ENCODE assay signal across 25 cellular contexts in the genomic region with DNA sequence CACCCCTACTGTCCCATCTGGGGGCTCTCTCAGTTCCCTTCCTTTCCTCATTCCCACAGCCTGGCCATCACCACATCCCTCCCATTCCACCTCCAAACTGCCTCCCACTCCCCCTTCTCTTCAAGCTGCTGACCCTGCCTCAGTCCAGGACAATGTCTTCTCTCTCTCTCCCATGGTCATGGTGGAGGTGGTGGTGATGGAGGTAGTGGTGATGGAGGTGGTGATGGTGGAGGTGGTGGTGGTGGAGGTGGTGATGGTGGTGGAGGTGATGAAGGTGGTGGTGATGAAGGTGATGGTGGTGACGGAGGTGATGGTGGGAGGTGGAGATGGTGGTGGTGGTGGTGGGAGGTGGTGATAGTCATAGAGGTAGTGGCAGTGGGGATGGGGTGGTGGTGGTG.
DNase-seq lines count a peak whose midpoint lies in the region; FAIRE-seq and TF ChIP-seq lines count a peak whose summit lies in the region.
"Had no signal": no experiment of that assay in that cellular context is flagged by ENCODE, and none has a peak within 500 bp of the region (broad histone marks: within the 10 kb centered on the region; RNA-seq: fewer than 3 reads in every experiment).

No MANE protein-coding gene starts in this region.

- H3K27me3 ChIP-seq in osteoblast (ENCODE audit: insufficient read depth, low read length) (no peaks in the 10 kb centered on the region), SJCRH30 (no peaks in the 10 kb centered on the region)
- H3K27me3 ChIP-seq: BE2C, BLaER1 had no signal

- no peak overlapping the region for H2AFZ ChIP-seq in osteoblast (ENCODE audit: low read length)

- POLR2A ChIA-PET in HEK293 (lab: Yijun Ruan, JAX): no interaction called here

- CTCF ChIA-PET in HEK293 (lab: Yijun Ruan, JAX): no interaction called here

- H3K4me3 ChIP-seq in HEK293 (ENCODE audit: low read depth, low read length): no peak overlapping the region
- no peak overlapping the region for H3K4me3 ChIP-seq in osteoblast (ENCODE audit: insufficient read depth, low read length)
- H3K4me3 ChIP-seq in SJCRH30: no peak overlapping the region
- H3K4me3 ChIP-seq: BLaER1, GM12878 had no signal

- no peaks in the 10 kb centered on the region for H3K4me1 ChIP-seq in HEK293 (ENCODE audit: control insufficient read depth, insufficient read depth, low read length)
- H3K4me1 ChIP-seq in osteoblast (ENCODE audit: insufficient read depth, low read length): no peaks in the 10 kb centered on the region
- H3K4me1 ChIP-seq in SJCRH30: no peaks in the 10 kb centered on the region
- H3K4me1 ChIP-seq: BE2C, BLaER1 had no signal

- H3K27ac ChIP-seq in HEK293 (ENCODE audit: extremely low read depth, low read depth, low read length) (no peak overlapping the region), osteoblast (ENCODE audit: low read depth, low read length) (no peak overlapping the region), SJCRH30 (no peak overlapping the region)
- H3K27ac ChIP-seq: BLaER1 had no signal

- H3K79me2 ChIP-seq in osteoblast (ENCODE audit: insufficient read depth, low read length): no peaks in the 10 kb centered on the region

- no peaks in the 10 kb centered on the region for H4K20me1 ChIP-seq in osteoblast (ENCODE audit: insufficient read depth, low read length)
- H4K20me1 ChIP-seq: BLaER1 had no signal

- TF ChIP-seq CTCF in HEK293 (tag by site-specific recombination; IDR thresholded peaks at IDR 0.05) (no peak), osteoblast (IDR thresholded peaks at IDR 0.05; ENCODE audit: extremely low read depth, low read depth, low read length) (no peak)

- peak; percentile 98 for FAIRE-seq in urothelium cell line (lab: Jason Lieb, UNC)
- FAIRE-seq: A204.1, GM12878, GM12892, GM18507 had no signal

- no peaks in the 10 kb centered on the region for H3K36me3 ChIP-seq in HEK293 (ENCODE audit: control insufficient read depth in 2 of 2, insufficient read depth in 1 of 2, low read length in 2 of 2)
- H3K36me3 ChIP-seq in osteoblast (ENCODE audit: insufficient read depth, low read length): no peaks in the 10 kb centered on the region
- H3K36me3 ChIP-seq in SJCRH30: no peaks in the 10 kb centered on the region
- H3K36me3 ChIP-seq: BE2C, BLaER1 had no signal

- H3K4me2 ChIP-seq in osteoblast (ENCODE audit: insufficient read depth, low read length): no peak overlapping the region
- H3K4me2 ChIP-seq: BLaER1 had no signal

- DNase-seq in osteoblast (ENCODE audit: insufficient read length, low spot score, missing footprints) (peak; percentile 65), urothelium cell line (ENCODE audit: low spot score) (no peak), SJCRH30 (no peak)
- DNase-seq in effector CD8-positive, alpha-beta T cell (lab: John Stamatoyannopoulos, UW): no peak
- DNase-seq: 8988T; ACHN; BE2C; C1 segment of cervical spinal cord; CD4-positive, alpha-beta memory T cell; CD4-positive, CD25-positive, alpha-beta regulatory T cell; CD8-positive, alpha-beta memory T cell; COR-L47; DMS 273 treated with DMSO at 0.1 percent for 48 hours; DMS153; DMS53; DMS79; DND-41; EL; GDM1 had no signal

- H3K9me3 ChIP-seq in HEK293 (ENCODE audit: control insufficient read depth, insufficient read depth, low read depth, low read length) (no peaks in the 10 kb centered on the region), osteoblast (ENCODE audit: low read depth, low read length) (no peaks in the 10 kb centered on the region), SJCRH30 (replicated peaks) (no peaks in the 10 kb centered on the region)
- H3K9me3 ChIP-seq: BE2C, BLaER1 had no signal

TF ChIP-seq in HEK293, 187 proteins besides CTCF, POLR2A, EP300 and RAD21 (continues in another document):
- TF ChIP-seq YY1 (tag by site-specific recombination; IDR thresholded peaks at IDR 0.05): no peak
- TF ChIP-seq, protein P1, sequence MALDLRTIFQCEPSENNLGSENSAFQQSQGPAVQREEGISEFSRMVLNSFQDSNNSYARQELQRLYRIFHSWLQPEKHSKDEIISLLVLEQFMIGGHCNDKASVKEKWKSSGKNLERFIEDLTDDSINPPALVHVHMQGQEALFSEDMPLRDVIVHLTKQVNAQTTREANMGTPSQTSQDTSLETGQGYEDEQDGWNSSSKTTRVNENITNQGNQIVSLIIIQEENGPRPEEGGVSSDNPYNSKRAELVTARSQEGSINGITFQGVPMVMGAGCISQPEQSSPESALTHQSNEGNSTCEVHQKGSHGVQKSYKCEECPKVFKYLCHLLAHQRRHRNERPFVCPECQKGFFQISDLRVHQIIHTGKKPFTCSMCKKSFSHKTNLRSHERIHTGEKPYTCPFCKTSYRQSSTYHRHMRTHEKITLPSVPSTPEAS (tag by site-specific recombination; IDR thresholded peaks at IDR 0.05): no peak
- no peak for TF ChIP-seq ZNF596 (tag by site-specific recombination; IDR thresholded peaks at IDR 0.05)
- no peak for TF ChIP-seq ZNF629 (tag by site-specific recombination; IDR thresholded peaks at IDR 0.05)
- TF ChIP-seq SALL2 (tag by site-specific recombination; IDR thresholded peaks at IDR 0.05; ENCODE audit: borderline replicate concordance): no peak
- no peak for TF ChIP-seq ZNF302 (tag by site-specific recombination; IDR thresholded peaks at IDR 0.05; ENCODE audit: low read depth)
- TF ChIP-seq ZNF521 (tag by site-specific recombination; IDR thresholded peaks at IDR 0.05): peak; percentile 45; the same call in 1 of the 2 replicates
- no peak for TF ChIP-seq ZNF610 (tag by site-specific recombination; IDR thresholded peaks at IDR 0.05; ENCODE audit: borderline replicate concordance)
- TF ChIP-seq ZNF114 (tag by site-specific recombination; IDR thresholded peaks at IDR 0.05): peak; percentile 93; the same call in 1 of the 2 replicates
- no peak for TF ChIP-seq ZNF701 (tag by site-specific recombination; IDR thresholded peaks at IDR 0.05)
- TF ChIP-seq, protein P2, sequence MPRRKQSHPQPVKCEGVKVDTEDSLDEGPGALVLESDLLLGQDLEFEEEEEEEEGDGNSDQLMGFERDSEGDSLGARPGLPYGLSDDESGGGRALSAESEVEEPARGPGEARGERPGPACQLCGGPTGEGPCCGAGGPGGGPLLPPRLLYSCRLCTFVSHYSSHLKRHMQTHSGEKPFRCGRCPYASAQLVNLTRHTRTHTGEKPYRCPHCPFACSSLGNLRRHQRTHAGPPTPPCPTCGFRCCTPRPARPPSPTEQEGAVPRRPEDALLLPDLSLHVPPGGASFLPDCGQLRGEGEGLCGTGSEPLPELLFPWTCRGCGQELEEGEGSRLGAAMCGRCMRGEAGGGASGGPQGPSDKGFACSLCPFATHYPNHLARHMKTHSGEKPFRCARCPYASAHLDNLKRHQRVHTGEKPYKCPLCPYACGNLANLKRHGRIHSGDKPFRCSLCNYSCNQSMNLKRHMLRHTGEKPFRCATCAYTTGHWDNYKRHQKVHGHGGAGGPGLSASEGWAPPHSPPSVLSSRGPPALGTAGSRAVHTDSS (tag by site-specific recombination; IDR thresholded peaks at IDR 0.05): no peak
- no peak for TF ChIP-seq ZNF433 (tag by site-specific recombination; IDR thresholded peaks at IDR 0.05; ENCODE audit: low read depth)
- no peak for TF ChIP-seq MZF1 (tag by site-specific recombination; IDR thresholded peaks at IDR 0.05; ENCODE audit: borderline replicate concordance)
- TF ChIP-seq GLIS2 (tag by site-specific recombination; IDR thresholded peaks at IDR 0.05): no peak
- no peak for TF ChIP-seq ZNF350 (tag by site-specific recombination; IDR thresholded peaks at IDR 0.05)
- TF ChIP-seq ZNF10 (tag by site-specific recombination; IDR thresholded peaks at IDR 0.05): no peak
- TF ChIP-seq ZNF133 (tag by site-specific recombination; IDR thresholded peaks at IDR 0.05): no peak
- no peak for TF ChIP-seq ZNF571 (tag by site-specific recombination; IDR thresholded peaks at IDR 0.05)
- no peak for TF ChIP-seq ZNF549 (tag by site-specific recombination; IDR thresholded peaks at IDR 0.05)
- no peak for TF ChIP-seq ZNF555 (tag by site-specific recombination; conservative IDR thresholded peaks at IDR 0.05)
- TF ChIP-seq FEZF1 (tag by site-specific recombination; IDR thresholded peaks at IDR 0.05): no peak
- TF ChIP-seq ZNF394 (tag by site-specific recombination; IDR thresholded peaks at IDR 0.05; ENCODE audit: borderline replicate concordance): no peak
- TF ChIP-seq, protein P3, sequence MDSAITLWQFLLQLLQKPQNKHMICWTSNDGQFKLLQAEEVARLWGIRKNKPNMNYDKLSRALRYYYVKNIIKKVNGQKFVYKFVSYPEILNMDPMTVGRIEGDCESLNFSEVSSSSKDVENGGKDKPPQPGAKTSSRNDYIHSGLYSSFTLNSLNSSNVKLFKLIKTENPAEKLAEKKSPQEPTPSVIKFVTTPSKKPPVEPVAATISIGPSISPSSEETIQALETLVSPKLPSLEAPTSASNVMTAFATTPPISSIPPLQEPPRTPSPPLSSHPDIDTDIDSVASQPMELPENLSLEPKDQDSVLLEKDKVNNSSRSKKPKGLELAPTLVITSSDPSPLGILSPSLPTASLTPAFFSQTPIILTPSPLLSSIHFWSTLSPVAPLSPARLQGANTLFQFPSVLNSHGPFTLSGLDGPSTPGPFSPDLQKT (IDR thresholded peaks at IDR 0.05; ENCODE audit: borderline replicate concordance, low read depth, low read length): no peak
- TF ChIP-seq EGR2 (tag by site-specific recombination; IDR thresholded peaks at IDR 0.05; ENCODE audit: low read depth): 0 out of 2 replicates have a peak, but pooled peaks have one; percentile 11
